ENCODE assay signal across 19 cellular contexts in the genomic region with DNA sequence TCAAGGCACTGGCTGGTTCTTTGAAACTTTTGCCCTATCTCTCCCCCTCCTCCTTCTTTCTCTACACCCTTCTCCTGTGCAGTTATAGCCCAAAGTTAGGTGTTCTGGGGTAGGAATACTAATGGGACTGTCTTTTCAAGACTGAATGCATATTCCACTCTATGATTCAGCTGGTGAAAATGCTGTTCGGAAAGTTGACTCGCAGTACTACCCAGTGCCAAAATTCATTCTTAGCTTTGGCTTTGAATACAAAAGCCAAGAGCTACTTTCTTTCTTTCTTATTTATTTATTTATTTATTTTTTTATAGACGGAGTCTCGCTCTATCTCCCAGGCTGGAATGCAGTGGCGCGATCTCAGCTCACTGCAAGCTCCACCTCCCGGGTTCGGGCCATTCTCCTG.
DNase-seq lines count a peak whose midpoint lies in the region; ATAC-seq, FAIRE-seq and TF ChIP-seq lines count a peak whose summit lies in the region.
"Had no signal": no experiment of that assay in that cellular context is flagged by ENCODE, and none has a peak within 500 bp of the region (broad histone marks: within the 10 kb centered on the region; RNA-seq: fewer than 3 reads in every experiment).

No MANE protein-coding gene starts in this region.

- H3K27ac Mint-ChIP-seq in astrocyte (ENCODE audit: unreplicated experiment): no peak overlapping the region
- H3K27ac Mint-ChIP-seq: B cell; CD8-positive, alpha-beta T cell had no signal

- H3K36me3 ChIP-seq in astrocyte (ENCODE audit: insufficient read depth, low read length): no peaks in the 10 kb centered on the region
- no peaks in the 10 kb centered on the region for H3K36me3 ChIP-seq in bronchial epithelial cell (ENCODE audit: control insufficient read depth, insufficient read depth, low read length)
- H3K36me3 ChIP-seq: BLaER1 treated with 17β-estradiol and CSF1 and Interleukin-3, amounts not matched to agents 10 nM and 100 nM; HAP-1 had no signal

- H3K27me3 ChIP-seq in astrocyte (ENCODE audit: insufficient read depth, low read length) (no peaks in the 10 kb centered on the region), bronchial epithelial cell (ENCODE audit: control insufficient read depth, insufficient read depth, low read length) (no peaks in the 10 kb centered on the region)
- H3K27me3 ChIP-seq: BLaER1 treated with 17β-estradiol and CSF1 and Interleukin-3, amounts not matched to agents 10 nM and 100 nM had no signal

- no peak overlapping the region for H3K27ac ChIP-seq in astrocyte (ENCODE audit: low read depth, low read length)
- H3K27ac ChIP-seq: BLaER1 treated with 17β-estradiol and CSF1 and Interleukin-3, amounts not matched to agents 10 nM and 100 nM had no signal

- no peaks in the 10 kb centered on the region for H3K4me1 ChIP-seq in astrocyte (ENCODE audit: insufficient read depth, low read length)
- H3K4me1 ChIP-seq: HAP-1 had no signal

- H3K4me3 ChIP-seq in astrocyte (ENCODE audit: insufficient read depth, low read depth, low read length) (no peak overlapping the region), bronchial epithelial cell (ENCODE audit: low read depth, low read length) (no peak overlapping the region), fibroblast of the aortic adventitia (ENCODE audit: low read depth, low read length) (no peak overlapping the region)
- H3K4me3 ChIP-seq: BLaER1 treated with 17β-estradiol and CSF1 and Interleukin-3, amounts not matched to agents 10 nM and 100 nM; HAP-1; K562 had no signal

- H3K9ac ChIP-seq in astrocyte (ENCODE audit: low read length): no peak overlapping the region
- H3K9ac ChIP-seq: BLaER1 treated with 17β-estradiol and CSF1 and Interleukin-3, amounts not matched to agents 10 nM and 100 nM had no signal

- H2AFZ ChIP-seq in astrocyte (ENCODE audit: low read depth, low read length): no peak overlapping the region

- FAIRE-seq in astrocyte (lab: Jason Lieb, UNC) (no peak), bronchial epithelial cell (lab: Jason Lieb, UNC) (no peak)
- FAIRE-seq: G401.6, GM12891, GM18507, HTR-8/SVneo, K562 had no signal

- no peaks in the 10 kb centered on the region for H3K36me3 Mint-ChIP-seq in astrocyte (ENCODE audit: low read depth, unreplicated experiment)
- H3K36me3 Mint-ChIP-seq: CD8-positive, alpha-beta T cell had no signal

- H3K4me2 ChIP-seq in astrocyte (ENCODE audit: low read length): no peak overlapping the region
- H3K4me2 ChIP-seq: BLaER1 treated with 17β-estradiol and CSF1 and Interleukin-3, amounts not matched to agents 10 nM and 100 nM had no signal

- H3K4me1 Mint-ChIP-seq in astrocyte (ENCODE audit: low read depth, unreplicated experiment): peaks cover 5% of the 10 kb centered on the region
- H3K4me1 Mint-ChIP-seq: B cell had no signal

- TF ChIP-seq CTCF in astrocyte (IDR thresholded peaks at IDR 0.05; ENCODE audit: insufficient read depth, low read depth, low read length) (no peak), bronchial epithelial cell (IDR thresholded peaks at IDR 0.05; ENCODE audit: insufficient read depth, low read length, severe bottlenecking) (no peak), fibroblast of the aortic adventitia (IDR thresholded peaks at IDR 0.05; ENCODE audit: insufficient read depth, low read length) (no peak)

- no peaks in the 10 kb centered on the region for H3K79me2 ChIP-seq in astrocyte (ENCODE audit: insufficient read depth, low read length)

- no peak for ATAC-seq in HG03439 (IDR thresholded peaks at IDR 0.05; ENCODE audit: unreplicated experiment)
- ATAC-seq: CD8-positive, alpha-beta T cell; K562 had no signal

- H3K4me3 Mint-ChIP-seq in astrocyte (ENCODE audit: unreplicated experiment): no peak overlapping the region
- H3K4me3 Mint-ChIP-seq: B cell; CD8-positive, alpha-beta T cell had no signal

- DNase-seq in astrocyte (ENCODE audit: low read depth) (peak; percentile 60), bronchial epithelial cell (ENCODE audit: low read depth) (peak; percentile 30), fibroblast of the aortic adventitia (ENCODE audit: low read depth) (peak; percentile 51), stromal cell of bone marrow (ENCODE audit: low read depth) (peak; percentile 13), GM19240 (ENCODE audit: insufficient read length, low spot score) (no peak), NCI-H524 (lab: John Stamatoyannopoulos, UW) (no peak), DMS53 (lab: John Stamatoyannopoulos, UW) (no peak)
- DNase-seq: CD8-positive, alpha-beta T cell; DMS 273 treated with DMSO at 0.1 percent for 48 hours; IMR-90 had no signal

- H3K9me3 Mint-ChIP-seq in astrocyte (ENCODE audit: unreplicated experiment): peaks cover 5% of the 10 kb centered on the region
- H3K9me3 Mint-ChIP-seq: CD8-positive, alpha-beta T cell had no signal

- no peaks in the 10 kb centered on the region for H3K9me3 ChIP-seq in astrocyte (ENCODE audit: insufficient read depth, low read depth, low read length)
- H3K9me3 ChIP-seq: BLaER1 treated with 17β-estradiol and CSF1 and Interleukin-3, amounts not matched to agents 10 nM and 100 nM; HAP-1 had no signal

- H4K20me1 ChIP-seq in astrocyte (ENCODE audit: insufficient read depth, low read length): no peaks in the 10 kb centered on the region
- H4K20me1 ChIP-seq: BLaER1 treated with 17β-estradiol and CSF1 and Interleukin-3, amounts not matched to agents 10 nM and 100 nM had no signal

- H3K27me3 Mint-ChIP-seq in astrocyte (ENCODE audit: low read depth, unreplicated experiment): no peaks in the 10 kb centered on the region

Comparison
In these comparisons a context has a peak if more than half of its experiments do, and no peak if none do; other contexts are left out.
1. DNase-seq: peak in astrocyte (single experiment), bronchial epithelial cell (single experiment), fibroblast of the aortic adventitia (single experiment) and stromal cell of bone marrow (single experiment); none in GM19240 (single experiment), NCI-H524 (0 of 2) and DMS53 (single experiment).